In the genomic region with DNA sequence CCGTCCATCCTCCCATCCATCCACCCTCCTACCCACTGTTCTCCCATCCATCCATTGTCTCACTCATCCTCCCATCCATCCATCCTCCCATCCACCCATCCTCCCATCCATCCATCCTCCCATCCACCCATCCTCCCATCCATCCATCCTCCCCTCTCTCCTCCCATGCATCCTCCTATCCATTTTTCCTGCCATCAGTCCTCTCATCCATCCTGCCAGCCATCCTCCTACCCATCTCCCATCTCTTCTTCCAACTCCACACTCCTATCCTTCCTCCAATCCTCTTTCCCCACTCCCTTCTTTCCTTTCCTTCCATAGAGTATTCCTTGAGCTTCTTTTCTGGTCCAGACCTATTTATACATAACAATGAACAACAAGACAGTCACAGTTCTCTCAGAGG, we compare ENCODE assay signal across 1 cellular context.
TF ChIP-seq lines count a peak whose summit lies in the region.

No MANE protein-coding gene starts in this region.

TF ChIP-seq in HepG2, 621 proteins besides CTCF, POLR2A, EP300 and RAD21 (continued from another document):
- TF ChIP-seq, protein P1, sequence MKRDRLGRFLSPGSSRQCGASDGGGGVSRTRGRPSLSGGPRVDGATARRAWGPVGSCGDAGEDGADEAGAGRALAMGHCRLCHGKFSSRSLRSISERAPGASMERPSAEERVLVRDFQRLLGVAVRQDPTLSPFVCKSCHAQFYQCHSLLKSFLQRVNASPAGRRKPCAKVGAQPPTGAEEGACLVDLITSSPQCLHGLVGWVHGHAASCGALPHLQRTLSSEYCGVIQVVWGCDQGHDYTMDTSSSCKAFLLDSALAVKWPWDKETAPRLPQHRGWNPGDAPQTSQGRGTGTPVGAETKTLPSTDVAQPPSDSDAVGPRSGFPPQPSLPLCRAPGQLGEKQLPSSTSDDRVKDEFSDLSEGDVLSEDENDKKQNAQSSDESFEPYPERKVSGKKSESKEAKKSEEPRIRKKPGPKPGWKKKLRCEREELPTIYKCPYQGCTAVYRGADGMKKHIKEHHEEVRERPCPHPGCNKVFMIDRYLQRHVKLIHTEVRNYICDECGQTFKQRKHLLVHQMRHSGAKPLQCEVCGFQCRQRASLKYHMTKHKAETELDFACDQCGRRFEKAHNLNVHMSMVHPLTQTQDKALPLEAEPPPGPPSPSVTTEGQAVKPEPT (CRISPR knock-in tag; IDR thresholded peaks at IDR 0.05; ENCODE audit: low read depth): no peak
- TF ChIP-seq ZNF574 (CRISPR knock-in tag; IDR thresholded peaks at IDR 0.05) (no peak), MTA1 (CRISPR knock-in tag; IDR thresholded peaks at IDR 0.05; ENCODE audit: borderline replicate concordance) (no peak), NONO (IDR thresholded peaks at IDR 0.05) (0 out of 2 replicates have a peak, but pooled peaks have one; percentile 18), NONO (CRISPR knock-in tag; conservative IDR thresholded peaks at IDR 0.05) (no peak), FOXC1 (CRISPR knock-in tag; IDR thresholded peaks at IDR 0.05; ENCODE audit: borderline replicate concordance) (no peak), ZNF510 (CRISPR knock-in tag; IDR thresholded peaks at IDR 0.05; ENCODE audit: low read depth) (no peak), ZNF280D (CRISPR knock-in tag; IDR thresholded peaks at IDR 0.05) (no peak), POLR2G (IDR thresholded peaks at IDR 0.05; ENCODE audit: low read depth, low read length) (no peak)
- TF ChIP-seq, protein P2, sequence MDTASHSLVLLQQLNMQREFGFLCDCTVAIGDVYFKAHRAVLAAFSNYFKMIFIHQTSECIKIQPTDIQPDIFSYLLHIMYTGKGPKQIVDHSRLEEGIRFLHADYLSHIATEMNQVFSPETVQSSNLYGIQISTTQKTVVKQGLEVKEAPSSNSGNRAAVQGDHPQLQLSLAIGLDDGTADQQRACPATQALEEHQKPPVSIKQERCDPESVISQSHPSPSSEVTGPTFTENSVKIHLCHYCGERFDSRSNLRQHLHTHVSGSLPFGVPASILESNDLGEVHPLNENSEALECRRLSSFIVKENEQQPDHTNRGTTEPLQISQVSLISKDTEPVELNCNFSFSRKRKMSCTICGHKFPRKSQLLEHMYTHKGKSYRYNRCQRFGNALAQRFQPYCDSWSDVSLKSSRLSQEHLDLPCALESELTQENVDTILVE (CRISPR knock-in tag; IDR thresholded peaks at IDR 0.05): no peak
